14 cellular contexts compared by ENCODE assay signal in genomic region chr12:53229454-53229853, GRCh38. TPM values are rescaled to one million over a fixed set of nuclear protein-coding genes. Genes with fewer than 3 reads are reported as not detected.
DNase-seq lines count a peak whose midpoint lies in the region; ATAC-seq and FAIRE-seq lines count a peak whose summit lies in the region.
"Had no signal": no experiment of that assay in that cellular context is flagged by ENCODE, and none has a peak within 500 bp of the region (broad histone marks: within the 10 kb centered on the region; RNA-seq: fewer than 3 reads in every experiment).

No MANE protein-coding gene starts in this region.

- CTCF ChIA-PET in activated CD8-positive, alpha-beta T cell treated with anti-CD3 and anti-CD28 coated beads, Interleukin-2, amount 10 ng/mL, durations not matched to agents 7 days and 5 days (lab: Charles Lee), result interaction anchor here (0.8 to 3.2 kb wide), 5 partner anchors 10 to 130 kb away, joined by 3 to 12 read pairs (median 6); partner anchors contain the start of gene AAAS

- peak overlapping the region; percentile 57 for H3K27ac Mint-ChIP-seq in T-helper 1 cell treated with Interleukin-12 subunit alpha and Interleukin-12 subunit beta and Interleukin-4 antibody, amounts not matched to agents 30 μg/mL and 1 μg/mL, for 36 hours
- peak overlapping the region; percentile 32 for H3K27ac Mint-ChIP-seq in activated CD8-positive, alpha-beta T cell treated with anti-CD3 and anti-CD28 coated beads, Interleukin-2, amount 10 ng/mL, durations not matched to agents 7 days and 5 days
- peak overlapping the region in 5 of 6 donors; percentile 18 to 70 (median 51) for H3K27ac Mint-ChIP-seq in immature natural killer cell
- peak overlapping the region; percentile 89 for H3K27ac Mint-ChIP-seq in stimulated activated effector memory CD8-positive, alpha-beta T cell treated with anti-CD3 and anti-CD28 coated beads, Interleukin-12 subunit alpha, Interleukin-12 subunit beta, amount 100 ng/mL, for 72 hours

- DNase-seq in T-helper 1 cell (no peak), immature natural killer cell (no peak), frontal cortex (ENCODE audit: low spot score in 2 of 2) (no peak), retina (no peak), G401 (ENCODE audit: low spot score) (no peak)
- no peak for DNase-seq in activated CD8-positive, alpha-beta T cell treated with anti-CD3 and anti-CD28 coated beads, Interleukin-2, amount 10 ng/mL, durations not matched to agents 7 days and 5 days
- DNase-seq in stimulated activated effector memory CD8-positive, alpha-beta T cell treated with anti-CD3 and anti-CD28 coated beads, Interleukin-12 subunit alpha, Interleukin-12 subunit beta, amount 100 ng/mL, for 72 hours (ENCODE audit: low spot score in 2 of 2), result no peak
- DNase-seq: activated CD4-positive, alpha-beta T cell treated with anti-CD3 and anti-CD28 coated beads, Interleukin-2, amount 50 U/mL, for 4 hours; activated naive CD4-positive, alpha-beta T cell treated with Interleukin-2 at 50 U/mL for 16 hours; NCI-H1105; NCI-H345; OCI-M1 had no signal

- ATAC-seq in activated CD8-positive, alpha-beta T cell treated with anti-CD3 and anti-CD28 coated beads, Interleukin-2, amount 10 ng/mL, durations not matched to agents 7 days and 5 days, result no peak
- no peak for ATAC-seq in stimulated activated effector memory CD8-positive, alpha-beta T cell treated with anti-CD3 and anti-CD28 coated beads, Interleukin-12 subunit alpha, Interleukin-12 subunit beta, amount 100 ng/mL, for 72 hours

- peaks cover 11% of the 10 kb centered on the region for H3K36me3 Mint-ChIP-seq in T-helper 1 cell treated with Interleukin-12 subunit alpha and Interleukin-12 subunit beta and Interleukin-4 antibody, amounts not matched to agents 30 μg/mL and 1 μg/mL, for 36 hours (ENCODE audit: low read depth)
- H3K36me3 Mint-ChIP-seq in activated CD8-positive, alpha-beta T cell treated with anti-CD3 and anti-CD28 coated beads, Interleukin-2, amount 10 ng/mL, durations not matched to agents 7 days and 5 days (ENCODE audit: low read depth), result peaks cover 11% of the 10 kb centered on the region
- H3K36me3 Mint-ChIP-seq in immature natural killer cell, result peaks cover 0 to 5% (median 0%) of the 10 kb centered on the region in 3 donors
- H3K36me3 Mint-ChIP-seq in stimulated activated effector memory CD8-positive, alpha-beta T cell treated with anti-CD3 and anti-CD28 coated beads, Interleukin-12 subunit alpha, Interleukin-12 subunit beta, amount 100 ng/mL, for 72 hours, result peaks cover 24% of the 10 kb centered on the region

- in situ Hi-C loops in G401 (cut with HindIII; ENCODE audit: low sequenced_read_pairs), result no loop called here

- H3K4me3 Mint-ChIP-seq in T-helper 1 cell treated with Interleukin-12 subunit alpha and Interleukin-12 subunit beta and Interleukin-4 antibody, amounts not matched to agents 30 μg/mL and 1 μg/mL, for 36 hours, result no peak overlapping the region
- no peak overlapping the region for H3K4me3 Mint-ChIP-seq in activated CD8-positive, alpha-beta T cell treated with anti-CD3 and anti-CD28 coated beads, Interleukin-2, amount 10 ng/mL, durations not matched to agents 7 days and 5 days
- peak overlapping the region in 1 of 5 donors; percentile 65 for H3K4me3 Mint-ChIP-seq in immature natural killer cell
- H3K4me3 Mint-ChIP-seq in stimulated activated effector memory CD8-positive, alpha-beta T cell treated with anti-CD3 and anti-CD28 coated beads, Interleukin-12 subunit alpha, Interleukin-12 subunit beta, amount 100 ng/mL, for 72 hours, result peak overlapping the region; percentile 91

- POLR2A ChIA-PET in activated CD8-positive, alpha-beta T cell treated with anti-CD3 and anti-CD28 coated beads, Interleukin-2, amount 10 ng/mL, durations not matched to agents 7 days and 5 days (lab: Charles Lee), result interaction anchor here (1.9 kb wide), 1 partner anchor 9 kb away, joined by 6 read pairs; no protein-coding TSS in a partner anchor

- no peak for FAIRE-seq in frontal cortex (lab: Jason Lieb, UNC)
- FAIRE-seq: colon had no signal

- H3K9me3 Mint-ChIP-seq in T-helper 1 cell treated with Interleukin-12 subunit alpha and Interleukin-12 subunit beta and Interleukin-4 antibody, amounts not matched to agents 30 μg/mL and 1 μg/mL, for 36 hours, result no peaks in the 10 kb centered on the region
- H3K9me3 Mint-ChIP-seq in activated CD8-positive, alpha-beta T cell treated with anti-CD3 and anti-CD28 coated beads, Interleukin-2, amount 10 ng/mL, durations not matched to agents 7 days and 5 days (ENCODE audit: insufficient read depth), result no peaks in the 10 kb centered on the region
- H3K9me3 Mint-ChIP-seq in immature natural killer cell, result no peaks in the 10 kb centered on the region
- H3K9me3 Mint-ChIP-seq in stimulated activated effector memory CD8-positive, alpha-beta T cell treated with anti-CD3 and anti-CD28 coated beads, Interleukin-12 subunit alpha, Interleukin-12 subunit beta, amount 100 ng/mL, for 72 hours, result no peaks in the 10 kb centered on the region

- no peaks in the 10 kb centered on the region for H3K27me3 Mint-ChIP-seq in T-helper 1 cell treated with Interleukin-12 subunit alpha and Interleukin-12 subunit beta and Interleukin-4 antibody, amounts not matched to agents 30 μg/mL and 1 μg/mL, for 36 hours (ENCODE audit: low read depth)
- no peaks in the 10 kb centered on the region for H3K27me3 Mint-ChIP-seq in activated CD8-positive, alpha-beta T cell treated with anti-CD3 and anti-CD28 coated beads, Interleukin-2, amount 10 ng/mL, durations not matched to agents 7 days and 5 days (ENCODE audit: low read depth)
- H3K27me3 Mint-ChIP-seq in immature natural killer cell (ENCODE audit: low read depth in 3 of 3), result peaks cover 2 to 15% (median 5%) of the 10 kb centered on the region in 3 donors

- peaks cover 51% of the 10 kb centered on the region for H3K4me1 Mint-ChIP-seq in T-helper 1 cell treated with Interleukin-12 subunit alpha and Interleukin-12 subunit beta and Interleukin-4 antibody, amounts not matched to agents 30 μg/mL and 1 μg/mL, for 36 hours (ENCODE audit: low read depth)
- H3K4me1 Mint-ChIP-seq in activated CD8-positive, alpha-beta T cell treated with anti-CD3 and anti-CD28 coated beads, Interleukin-2, amount 10 ng/mL, durations not matched to agents 7 days and 5 days (ENCODE audit: low read depth), result peaks cover 64% of the 10 kb centered on the region
- peaks cover 26 to 34% of the 10 kb centered on the region in 2 donors for H3K4me1 Mint-ChIP-seq in immature natural killer cell
- peaks cover 90% of the 10 kb centered on the region for H3K4me1 Mint-ChIP-seq in stimulated activated effector memory CD8-positive, alpha-beta T cell treated with anti-CD3 and anti-CD28 coated beads, Interleukin-12 subunit alpha, Interleukin-12 subunit beta, amount 100 ng/mL, for 72 hours

RNA-seq across cellular contexts. Expression of gene RARG, which starts 2.6 kb away (rescaled TPM):
- 10 to 100 TPM; 44.1 to 45.9 TPM for total RNA-seq in activated CD8-positive, alpha-beta T cell treated with anti-CD3 and anti-CD28 coated beads, Interleukin-2, amount 10 ng/mL, durations not matched to agents 7 days and 5 days
- 10 to 100 TPM in 1 of 3 donors, 1 to 10 TPM in 2; 2.9 to 10.1 (median 4.7) TPM for polyA plus RNA-seq in immature natural killer cell
- total RNA-seq in frontal cortex, result 1.6 TPM
- 48.6 and 58.9 TPM in 2 replicates for total RNA-seq in G401 (2014; rRNA removed; shearing (Covaris generic))

RNA-seq across cellular contexts. Expression of gene ITGB7, which starts 22.4 kb away (rescaled TPM):
- 100 to 1,000 TPM; 500 to 503 TPM for total RNA-seq in activated CD8-positive, alpha-beta T cell treated with anti-CD3 and anti-CD28 coated beads, Interleukin-2, amount 10 ng/mL, durations not matched to agents 7 days and 5 days
- 100 to 1,000 TPM; 289 to 390 (median 389) TPM for polyA plus RNA-seq in immature natural killer cell
- total RNA-seq in frontal cortex, result not detected
- total RNA-seq in G401 (2014; rRNA removed; shearing (Covaris generic)), result 0.41 and 0.49 TPM in 2 replicates

RNA-seq across cellular contexts. Expression of gene ESPL1, which starts 38.6 kb away (rescaled TPM):
- total RNA-seq in activated CD8-positive, alpha-beta T cell treated with anti-CD3 and anti-CD28 coated beads, Interleukin-2, amount 10 ng/mL, durations not matched to agents 7 days and 5 days, result 100 to 1,000 TPM; 126 TPM
- polyA plus RNA-seq in immature natural killer cell, result under 1 TPM in 1 of 3 donors, not detected in 2; 0.53 TPM
- total RNA-seq in frontal cortex, result 1.2 TPM
- 21.8 and 23.1 TPM in 2 replicates for total RNA-seq in G401 (2014; rRNA removed; shearing (Covaris generic))

RNA-seq across cellular contexts. Expression of gene CSAD, which starts 48.7 kb away (rescaled TPM):
- total RNA-seq in activated CD8-positive, alpha-beta T cell treated with anti-CD3 and anti-CD28 coated beads, Interleukin-2, amount 10 ng/mL, durations not matched to agents 7 days and 5 days, result 10 to 100 TPM; 15.7 to 17.0 TPM
- polyA plus RNA-seq in immature natural killer cell, result 1 to 10 TPM in 2 of 3 donors, under 1 TPM in 1; 0.85 to 3.8 (median 2.6) TPM
- 11.8 TPM for total RNA-seq in frontal cortex
- 2.0 and 7.2 TPM in 2 replicates for total RNA-seq in G401 (2014; rRNA removed; shearing (Covaris generic))

RNA-seq across cellular contexts. Expression of gene ZNF740, which starts 48.9 kb away (rescaled TPM):
- total RNA-seq in activated CD8-positive, alpha-beta T cell treated with anti-CD3 and anti-CD28 coated beads, Interleukin-2, amount 10 ng/mL, durations not matched to agents 7 days and 5 days, result 10 to 100 TPM; 28.2 to 31.4 TPM
- polyA plus RNA-seq in immature natural killer cell, result 1 to 10 TPM; 2.0 to 5.1 (median 2.6) TPM
- total RNA-seq in frontal cortex, result 17.1 TPM
- 12.1 and 19.4 TPM in 2 replicates for total RNA-seq in G401 (2014; rRNA removed; shearing (Covaris generic))

Comparison
In these comparisons a context has a peak if more than half of its experiments do, and no peak if none do; other contexts are left out.
1. H3K27ac Mint-ChIP-seq: peak in every context shown above with its lines; median percentile 89 in stimulated activated effector memory CD8-positive, alpha-beta T cell treated with anti-CD3 and anti-CD28 coated beads, Interleukin-12 subunit alpha, Interleukin-12 subunit beta, amount 100 ng/mL, for 72 hours; 57 in T-helper 1 cell treated with Interleukin-12 subunit alpha and Interleukin-12 subunit beta and Interleukin-4 antibody, amounts not matched to agents 30 μg/mL and 1 μg/mL, for 36 hours; 51 in immature natural killer cell; 32 in activated CD8-positive, alpha-beta T cell treated with anti-CD3 and anti-CD28 coated beads, Interleukin-2, amount 10 ng/mL, durations not matched to agents 7 days and 5 days.
2. RNA of gene RARG, which starts 2.6 kb away (total RNA-seq): 48.6 to 58.9 TPM in G401 and 44.1 to 45.9 TPM in activated CD8-positive, alpha-beta T cell treated with anti-CD3 and anti-CD28 coated beads, Interleukin-2, amount 10 ng/mL, durations not matched to agents 7 days and 5 days; 1.6 TPM in frontal cortex (single experiment); every median in the first group is over 10 times any median in the second.
3. RNA of gene ITGB7, which starts 22.4 kb away (total RNA-seq): 500 to 503 TPM in activated CD8-positive, alpha-beta T cell treated with anti-CD3 and anti-CD28 coated beads, Interleukin-2, amount 10 ng/mL, durations not matched to agents 7 days and 5 days; 0.41 to 0.49 TPM in G401 and not detected in frontal cortex (single experiment); every median in the first group is over 100 times any median in the second.
4. RNA of gene ESPL1, which starts 38.6 kb away (total RNA-seq): 126 TPM in activated CD8-positive, alpha-beta T cell treated with anti-CD3 and anti-CD28 coated beads, Interleukin-2, amount 10 ng/mL, durations not matched to agents 7 days and 5 days and 21.8 to 23.1 TPM in G401; 1.2 TPM in frontal cortex (single experiment); every median in the first group is over 10 times any median in the second.